23 cellular contexts compared by ENCODE assay signal in genomic region chr5:143080407-143080806, GRCh38.
"Had no signal": no experiment of that assay in that cellular context is flagged by ENCODE, and none has a peak within 500 bp of the region (broad histone marks: within the 10 kb centered on the region; RNA-seq: fewer than 3 reads in every experiment).

No MANE protein-coding gene starts in this region.

- H3K4me1 Mint-ChIP-seq: neural progenitor cell had no signal

- H2AFZ ChIP-seq: neural progenitor cell had no signal

- H3K9me3 Mint-ChIP-seq: naive thymus-derived CD8-positive, alpha-beta T cell; neural progenitor cell had no signal

- H3K27me3 Mint-ChIP-seq: naive thymus-derived CD8-positive, alpha-beta T cell had no signal

- H3K9ac ChIP-seq: neural progenitor cell had no signal

- H3K36me3 ChIP-seq: esophagus squamous epithelium, gastroesophageal sphincter, neural progenitor cell, ovary, sigmoid colon had no signal

- H3K9me3 ChIP-seq: esophagus squamous epithelium, gastroesophageal sphincter, ovary, right atrium auricular region, sigmoid colon, testis had no signal

- H3K27ac Mint-ChIP-seq: neural progenitor cell had no signal

- H3K4me3 ChIP-seq: esophagus squamous epithelium, gastroesophageal sphincter, lung, neural progenitor cell, ovary, right atrium auricular region, sigmoid colon, skin epidermis, testis had no signal

- H3K36me3 Mint-ChIP-seq: neural progenitor cell had no signal

- H3K27me3 ChIP-seq: esophagus squamous epithelium, gastroesophageal sphincter, neural progenitor cell, ovary, right atrium auricular region, sigmoid colon, testis had no signal

- H3K27ac ChIP-seq: esophagus squamous epithelium, gastroesophageal sphincter, neural progenitor cell, ovary, right atrium auricular region, sigmoid colon, skin epidermis, testis had no signal

- H3K4me2 ChIP-seq: neural progenitor cell had no signal

- ATAC-seq: gastroesophageal sphincter; left ventricle myocardium superior; naive thymus-derived CD8-positive, alpha-beta T cell had no signal

- DNase-seq: cerebellar nuclear complex; dermis blood vessel endothelial cell; esophagus squamous epithelium; foreskin fibroblast; glutamatergic neuron; left ventricle myocardium superior; mesendoderm; naive thymus-derived CD8-positive, alpha-beta T cell; nucleus accumbens; ovary; sigmoid colon; stimulated activated CD4-positive, alpha-beta T cell treated with anti-CD3 and anti-CD28 coated beads, Interleukin-12 subunit alpha, Interleukin-12 subunit beta, amount 100 ng/mL, for 4 hours; stimulated activated CD4-positive, alpha-beta T cell treated with anti-CD3 and anti-CD28 coated beads, Interleukin-2, amount 100 ng/mL, for 48 hours; stimulated activated naive CD8-positive, alpha-beta T cell treated with anti-CD3 and anti-CD28 coated beads, Interleukin-15, Interleukin-2, amounts not matched to agents 100 U/mL and 50 U/mL, for 24 hours; testis; trophoblast cell had no signal

- FAIRE-seq: colon, keratinocyte had no signal

- H3K4me3 Mint-ChIP-seq: neural progenitor cell had no signal
